ENCODE assay signal across 8 cellular contexts in genomic region chr16:31011815-31012214, GRCh38. TPM values are rescaled to one million over a fixed set of nuclear protein-coding genes. Genes with fewer than 3 reads are reported as not detected.
DNase-seq lines count a peak whose midpoint lies in the region; ATAC-seq and TF ChIP-seq lines count a peak whose summit lies in the region.
"Not testable (repeated sequence)": the region's sequence is repeated elsewhere in the genome, so short reads cannot be mapped to it uniquely, and the experiment has no call there.

No MANE protein-coding gene starts in this region.

- H3K27me3 ChIP-seq in CD4-positive, alpha-beta memory T cell (ENCODE audit: insufficient read depth, low read length) = not testable (repeated sequence)

- POLR2A ChIA-PET in CD4-positive, alpha-beta memory T cell (lab: Charles Lee; ENCODE audit: partially characterized antibody) = not testable (repeated sequence)

- H3K9me3 ChIP-seq in CD4-positive, alpha-beta memory T cell (ENCODE audit: control insufficient read depth in 1 of 2, low read length in 2 of 2) = not testable (repeated sequence)

- peaks cover 19 to 23% of the 10 kb centered on the region in 2 donors for H3K27me3 Mint-ChIP-seq in CD4-positive, alpha-beta memory T cell
- H3K27me3 Mint-ChIP-seq in T-helper 1 cell treated with Interleukin-12 subunit alpha and Interleukin-12 subunit beta and Interleukin-4 antibody, amounts not matched to agents 30 μg/mL and 1 μg/mL, for 36 hours (ENCODE audit: low read depth) = peaks cover 57% of the 10 kb centered on the region
- peaks cover 21% of the 10 kb centered on the region for H3K27me3 Mint-ChIP-seq in activated T-cell treated with anti-CD3 and anti-CD28 coated beads, Interleukin-2, amount 50 U/mL, for 24 hours
- H3K27me3 Mint-ChIP-seq in activated naive CD8-positive, alpha-beta T cell = not testable (repeated sequence)
- peaks cover 12% of the 10 kb centered on the region for H3K27me3 Mint-ChIP-seq in chondrocyte (ENCODE audit: low read depth)
- peaks cover 77% of the 10 kb centered on the region for H3K27me3 Mint-ChIP-seq in mesothelial cell of epicardium (ENCODE audit: low read depth)
- H3K27me3 Mint-ChIP-seq in neural crest cell (ENCODE audit: low read depth) = peaks cover 38% of the 10 kb centered on the region
- peaks cover 47% of the 10 kb centered on the region for H3K27me3 Mint-ChIP-seq in stimulated activated naive CD8-positive, alpha-beta T cell treated with anti-CD3 and anti-CD28 coated beads, Interleukin-15, amount 100 ng/mL, for 72 hours

- H3K4me1 ChIP-seq in CD4-positive, alpha-beta memory T cell (ENCODE audit: insufficient read depth, low read length) = not testable (repeated sequence)

- ATAC-seq in stimulated activated naive CD8-positive, alpha-beta T cell treated with anti-CD3 and anti-CD28 coated beads, Interleukin-15, amount 100 ng/mL, for 72 hours = not testable (repeated sequence)

- H3K4me3 Mint-ChIP-seq in CD4-positive, alpha-beta memory T cell = peak overlapping the region; percentile 51 to 85 (median 80)
- peak overlapping the region; percentile 62 for H3K4me3 Mint-ChIP-seq in T-helper 1 cell treated with Interleukin-12 subunit alpha and Interleukin-12 subunit beta and Interleukin-4 antibody, amounts not matched to agents 30 μg/mL and 1 μg/mL, for 36 hours
- peak overlapping the region; percentile 70 for H3K4me3 Mint-ChIP-seq in activated T-cell treated with anti-CD3 and anti-CD28 coated beads, Interleukin-2, amount 50 U/mL, for 24 hours
- peak overlapping the region; percentile 79 for H3K4me3 Mint-ChIP-seq in activated naive CD8-positive, alpha-beta T cell
- H3K4me3 Mint-ChIP-seq in chondrocyte (ENCODE audit: unreplicated experiment) (peak overlapping the region; percentile 59), mesothelial cell of epicardium (peak overlapping the region; percentile 66), neural crest cell (peak overlapping the region; percentile 69)
- H3K4me3 Mint-ChIP-seq in stimulated activated naive CD8-positive, alpha-beta T cell treated with anti-CD3 and anti-CD28 coated beads, Interleukin-15, amount 100 ng/mL, for 72 hours = peak overlapping the region; percentile 61 to 71

- H3K9me3 Mint-ChIP-seq in CD4-positive, alpha-beta memory T cell; T-helper 1 cell treated with Interleukin-12 subunit alpha and Interleukin-12 subunit beta and Interleukin-4 antibody, amounts not matched to agents 30 μg/mL and 1 μg/mL, for 36 hours; activated T-cell treated with anti-CD3 and anti-CD28 coated beads, Interleukin-2, amount 50 U/mL, for 24 hours; activated naive CD8-positive, alpha-beta T cell (ENCODE audit: low read depth); chondrocyte (ENCODE audit: low read depth); mesothelial cell of epicardium; neural crest cell; stimulated activated naive CD8-positive, alpha-beta T cell treated with anti-CD3 and anti-CD28 coated beads, Interleukin-15, amount 100 ng/mL, for 72 hours: not testable (repeated sequence)

- H3K4me3 ChIP-seq in CD4-positive, alpha-beta memory T cell (ENCODE audit: low read length in 2 of 2) = not testable (repeated sequence)

- intact Hi-C loops in CD4-positive, alpha-beta memory T cell (cut with micrococcal nuclease) = not testable (repeated sequence)

- peaks cover 2 to 24% (median 13%) of the 10 kb centered on the region in 4 donors for H3K4me1 Mint-ChIP-seq in CD4-positive, alpha-beta memory T cell
- H3K4me1 Mint-ChIP-seq in T-helper 1 cell treated with Interleukin-12 subunit alpha and Interleukin-12 subunit beta and Interleukin-4 antibody, amounts not matched to agents 30 μg/mL and 1 μg/mL, for 36 hours (ENCODE audit: low read depth); mesothelial cell of epicardium; neural crest cell: not testable (repeated sequence)
- peaks cover 16% of the 10 kb centered on the region for H3K4me1 Mint-ChIP-seq in activated T-cell treated with anti-CD3 and anti-CD28 coated beads, Interleukin-2, amount 50 U/mL, for 24 hours (ENCODE audit: low read depth)
- peaks cover 12% of the 10 kb centered on the region for H3K4me1 Mint-ChIP-seq in activated naive CD8-positive, alpha-beta T cell (ENCODE audit: low read depth)
- H3K4me1 Mint-ChIP-seq in chondrocyte (ENCODE audit: low read depth) = peaks cover 17% of the 10 kb centered on the region
- H3K4me1 Mint-ChIP-seq in stimulated activated naive CD8-positive, alpha-beta T cell treated with anti-CD3 and anti-CD28 coated beads, Interleukin-15, amount 100 ng/mL, for 72 hours = peaks cover 27% of the 10 kb centered on the region

- H3K36me3 Mint-ChIP-seq in CD4-positive, alpha-beta memory T cell; T-helper 1 cell treated with Interleukin-12 subunit alpha and Interleukin-12 subunit beta and Interleukin-4 antibody, amounts not matched to agents 30 μg/mL and 1 μg/mL, for 36 hours (ENCODE audit: low read depth); activated T-cell treated with anti-CD3 and anti-CD28 coated beads, Interleukin-2, amount 50 U/mL, for 24 hours (ENCODE audit: low read depth); activated naive CD8-positive, alpha-beta T cell; chondrocyte (ENCODE audit: low read depth); mesothelial cell of epicardium; neural crest cell (ENCODE audit: low read depth): not testable (repeated sequence)

- not testable (repeated sequence) for TF ChIP-seq CTCF in chondrocyte (IDR thresholded peaks at IDR 0.05); mesothelial cell of epicardium (IDR thresholded peaks at IDR 0.05; ENCODE audit: unreplicated experiment); neural crest cell (conservative IDR thresholded peaks at IDR 0.05)

- H3K27ac Mint-ChIP-seq in CD4-positive, alpha-beta memory T cell = peak overlapping the region in 1 of 7 donors; percentile 42
- not testable (repeated sequence) for H3K27ac Mint-ChIP-seq in T-helper 1 cell treated with Interleukin-12 subunit alpha and Interleukin-12 subunit beta and Interleukin-4 antibody, amounts not matched to agents 30 μg/mL and 1 μg/mL, for 36 hours; activated T-cell treated with anti-CD3 and anti-CD28 coated beads, Interleukin-2, amount 50 U/mL, for 24 hours; activated naive CD8-positive, alpha-beta T cell; mesothelial cell of epicardium; neural crest cell (ENCODE audit: unreplicated experiment)
- peak overlapping the region; percentile 41 for H3K27ac Mint-ChIP-seq in chondrocyte (ENCODE audit: unreplicated experiment)
- peak overlapping the region; percentile 58 to 71 for H3K27ac Mint-ChIP-seq in stimulated activated naive CD8-positive, alpha-beta T cell treated with anti-CD3 and anti-CD28 coated beads, Interleukin-15, amount 100 ng/mL, for 72 hours

- H3K27ac ChIP-seq in CD4-positive, alpha-beta memory T cell (ENCODE audit: low read depth, low read length) = not testable (repeated sequence)

- CTCF ChIA-PET in CD4-positive, alpha-beta memory T cell (lab: Charles Lee; ENCODE audit: partially characterized antibody) = not testable (repeated sequence)

- not testable (repeated sequence) for DNase-seq in CD4-positive, alpha-beta memory T cell; activated T-cell treated with anti-CD3 and anti-CD28 coated beads, Interleukin-2, amount 50 U/mL, for 24 hours; chondrocyte (ENCODE audit: low spot score); mesothelial cell of epicardium (ENCODE audit: low spot score in 2 of 2, unreplicated experiment in 2 of 2); neural crest cell (ENCODE audit: low read depth, low spot score); stimulated activated naive CD8-positive, alpha-beta T cell treated with anti-CD3 and anti-CD28 coated beads, Interleukin-15, amount 100 ng/mL, for 72 hours

- not testable (repeated sequence) for H3K36me3 ChIP-seq in CD4-positive, alpha-beta memory T cell (ENCODE audit: insufficient read depth, low read length)

RNA-seq across cellular contexts. Expression of gene STX1B, which starts 1.4 kb away (rescaled TPM):
- 1 to 10 TPM; 1.5 to 2.4 TPM for total RNA-seq in CD4-positive, alpha-beta memory T cell
- not detected for polyA plus RNA-seq in CD4-positive, alpha-beta memory T cell
- total RNA-seq in chondrocyte (1.4 to 4.0 TPM (median 1.7 TPM) in 3 replicates), mesothelial cell of epicardium (4.9 to 5.9 TPM (median 5.2 TPM) in 3 replicates), neural crest cell (12.1 and 14.1 TPM in 2 replicates)

RNA-seq across cellular contexts. Expression of gene STX4, which starts 21.5 kb away (rescaled TPM):
- 100 to 1,000 TPM; 106 to 111 TPM for total RNA-seq in CD4-positive, alpha-beta memory T cell
- polyA plus RNA-seq in CD4-positive, alpha-beta memory T cell = 10 to 100 TPM; 21.2 to 33.0 TPM
- total RNA-seq in chondrocyte (43.4 to 54.1 TPM (median 48.0 TPM) in 3 replicates), mesothelial cell of epicardium (39.2 to 42.8 TPM (median 40.2 TPM) in 3 replicates), neural crest cell (21.9 and 26.0 TPM in 2 replicates)

RNA-seq across cellular contexts. Expression of gene HSD3B7, which starts 26.8 kb away (rescaled TPM):
- 1 to 10 TPM; 3.6 to 4.3 TPM for total RNA-seq in CD4-positive, alpha-beta memory T cell
- 1 to 10 TPM in 1 of 2 donors, under 1 TPM in 1; 0.08 to 1.2 TPM for polyA plus RNA-seq in CD4-positive, alpha-beta memory T cell
- total RNA-seq in chondrocyte (10.8 to 12.4 TPM (median 12.3 TPM) in 3 replicates), mesothelial cell of epicardium (3.5 to 4.0 TPM (median 3.6 TPM) in 3 replicates), neural crest cell (1.9 and 2.3 TPM in 2 replicates)

RNA-seq across cellular contexts. Expression of gene SETD1A, which starts 54.3 kb away (rescaled TPM):
- total RNA-seq in CD4-positive, alpha-beta memory T cell = 10 to 100 TPM; 32.1 to 33.2 TPM
- 1 to 10 TPM in 1 of 2 donors, not detected in 1; 5.6 TPM for polyA plus RNA-seq in CD4-positive, alpha-beta memory T cell
- total RNA-seq in chondrocyte (15.0 to 18.0 TPM (median 15.8 TPM) in 3 replicates), mesothelial cell of epicardium (30.8 to 39.1 TPM (median 36.4 TPM) in 3 replicates), neural crest cell (33.4 and 35.2 TPM in 2 replicates)
